33 cellular contexts compared by ENCODE assay signal in the genomic region with DNA sequence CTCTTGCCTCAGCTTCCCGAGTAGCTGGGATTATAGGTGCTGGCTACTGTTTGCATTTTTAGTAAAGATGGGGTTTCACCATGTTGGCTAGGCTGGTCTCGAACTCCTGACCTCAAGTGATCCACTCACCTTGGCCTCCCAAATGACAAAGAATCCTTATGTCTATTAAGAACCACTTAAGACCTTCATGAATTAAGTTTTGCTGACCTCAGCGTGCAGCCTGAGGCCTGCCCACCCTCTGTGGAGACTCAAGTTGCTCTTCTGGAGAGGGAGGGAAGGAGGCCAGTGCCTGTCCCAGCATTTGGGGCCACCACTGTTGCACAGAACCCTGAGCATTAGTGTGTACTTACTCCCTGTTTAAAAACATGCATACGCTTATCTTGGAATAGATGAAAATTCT.
"Had no signal": no experiment of that assay in that cellular context is flagged by ENCODE, and none has a peak within 500 bp of the region (broad histone marks: within the 10 kb centered on the region; RNA-seq: fewer than 3 reads in every experiment).

No MANE protein-coding gene starts in this region.

- H3K27ac ChIP-seq: adrenal gland, ascending aorta, body of pancreas, brain microvascular endothelial cell, breast epithelium, cardiac muscle cell had no signal

- FAIRE-seq: astrocyte, bronchial epithelial cell had no signal

- H3K4me1 ChIP-seq: ascending aorta, body of pancreas, breast epithelium had no signal

- ATAC-seq: activated naive CD4-positive, alpha-beta T cell treated with anti-CD3 and anti-CD28 coated beads, Interleukin-2, amount 50 U/mL, for 72 hours; activated naive CD8-positive, alpha-beta T cell treated with anti-CD3 and anti-CD28 coated beads, Interleukin-2, amount 50 U/mL, for 24 hours; activated T-cell treated with anti-CD3 and anti-CD28 coated beads, Interleukin-2, amount 50 U/mL, for 4 hours; activated T-cell treated with anti-CD3 and anti-CD28 coated beads, Interleukin-2, amount 50 U/mL, for 72 hours; activated T-helper 17 cell treated with anti-CD3 and anti-CD28 coated beads, Interleukin-2, amount 50 U/mL, for 72 hours; body of pancreas had no signal

- H3K9me3 ChIP-seq: adrenal gland, ascending aorta, body of pancreas, breast epithelium had no signal

- H3K4me3 ChIP-seq: adrenal gland, ascending aorta, body of pancreas, breast epithelium, cardiac muscle cell had no signal

- H3K36me3 ChIP-seq: adrenal gland, ascending aorta, brain microvascular endothelial cell, breast epithelium, cardiac muscle cell had no signal

- H3K27me3 ChIP-seq: adrenal gland, ascending aorta, body of pancreas, brain microvascular endothelial cell, breast epithelium, cardiac muscle cell had no signal

- DNase-seq: activated effector memory CD4-positive, alpha-beta T cell treated with anti-CD3 and anti-CD28 coated beads, Interleukin-2, amount 50 U/mL, for 16 hours; activated effector memory CD4-positive, alpha-beta T cell treated with Interleukin-2 at 50 U/mL for 16 hours; activated gamma-delta T cell; activated gamma-delta T cell treated with Interleukin-2 at 50 U/mL for 16 hours; activated naive CD4-positive, alpha-beta T cell; activated naive CD4-positive, alpha-beta T cell treated with anti-CD3 and anti-CD28 coated beads for 36 hours; activated naive CD4-positive, alpha-beta T cell treated with anti-CD3 and anti-CD28 coated beads, Interleukin-2, amount 10 ng/mL, durations not matched to agents 7 days and 5 days; activated naive CD4-positive, alpha-beta T cell treated with anti-CD3 and anti-CD28 coated beads, Interleukin-2, amount 50 U/mL, for 16 hours; activated naive CD4-positive, alpha-beta T cell treated with Interleukin-2 at 50 U/mL for 16 hours; activated naive CD8-positive, alpha-beta T cell treated with anti-CD3 and anti-CD28 coated beads for 36 hours; activated naive CD8-positive, alpha-beta T cell treated with anti-CD3 and anti-CD28 coated beads, Interleukin-2, amount 10 ng/mL, durations not matched to agents 7 days and 5 days; activated naive CD8-positive, alpha-beta T cell treated with anti-CD3 and anti-CD28 coated beads, Interleukin-2, amount 50 U/mL, for 24 hours; activated T-cell treated with anti-CD3 and anti-CD28 coated beads, Interleukin-2, amount 50 U/mL, for 24 hours; activated T-cell treated with anti-CD3 and anti-CD28 coated beads, Interleukin-2, amount 50 U/mL, for 4 hours; activated T-cell treated with anti-CD3 and anti-CD28 coated beads, Interleukin-2, amount 50 U/mL, for 48 hours; activated T-cell treated with anti-CD3 and anti-CD28 coated beads, Interleukin-2, amount 50 U/mL, for 72 hours; adrenal gland; amniotic stem cell; amygdala; anterior cingulate cortex; aorta; body of pancreas; brain microvascular endothelial cell; caudate nucleus; central memory CD4-positive, alpha-beta T cell; cerebellar nuclear complex had no signal
